Comparison of ENCODE assay signal across 8 cellular contexts in the genomic region with DNA sequence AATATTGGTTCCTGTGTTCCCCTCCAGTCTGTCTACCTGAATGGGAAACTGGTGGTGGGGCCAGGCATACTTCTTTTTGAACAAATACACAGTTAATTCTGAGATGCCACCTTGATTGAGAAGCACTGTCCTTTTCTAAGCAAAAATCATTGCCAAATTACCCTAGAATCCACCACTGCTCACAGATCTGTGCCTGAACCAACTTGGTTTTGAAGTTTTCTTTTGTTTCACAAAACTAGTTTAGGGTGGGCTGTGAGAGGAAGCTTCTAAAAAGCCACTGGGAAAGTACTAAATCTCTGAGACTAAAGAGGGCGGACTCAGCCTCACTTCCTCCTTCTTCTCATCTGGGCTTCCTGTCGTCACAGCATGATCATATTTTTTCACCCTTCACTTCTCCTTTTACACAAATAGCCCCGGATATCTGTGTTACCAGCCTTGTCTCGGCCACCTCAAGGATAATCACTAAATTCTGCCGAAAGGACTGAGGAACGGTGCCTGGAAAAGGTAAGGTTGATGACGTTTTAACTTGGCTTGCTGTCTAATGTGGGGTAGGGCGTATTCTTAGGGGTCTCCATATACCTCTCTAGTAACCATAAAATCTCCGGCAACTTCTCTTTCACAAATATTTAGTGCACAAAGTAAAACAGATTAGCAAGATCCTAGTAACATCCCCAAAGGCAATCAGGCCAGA. TPM values are rescaled to one million over a fixed set of nuclear protein-coding genes. Genes with fewer than 3 reads are reported as not detected.
A peak's percentile ranks its signal among the peaks of the same experiment; 100 is the strongest.
DNase-seq lines count a peak whose midpoint lies in the region; ATAC-seq and TF ChIP-seq lines count a peak whose summit lies in the region.

Gene CD53 (plus strand): TSS at position 404 of the 691 bp plus-strand sequence. CDS start 18,261 bp downstream, outside the sequence.

- H3K36me3 ChIP-seq in right atrium auricular region (no peaks in the 10 kb centered on the region), thoracic aorta (no peaks in the 10 kb centered on the region)

- DNase-seq in CD1c-positive myeloid dendritic cell (ENCODE audit: extremely low spot score) (peak; percentile 92), right atrium auricular region (ENCODE audit: low spot score) (no peak), thoracic aorta (ENCODE audit: low spot score) (no peak), NCI-H128 (lab: John Stamatoyannopoulos, UW; ENCODE audit: unreplicated experiment) (no peak), NCI-H2107 treated with DMSO at 0.1 percent for 48 hours (lab: John Stamatoyannopoulos, UW; ENCODE audit: unreplicated experiment) (no peak)
- DNase-seq in activated CD4-positive, alpha-beta T cell treated with anti-CD3 and anti-CD28 coated beads, Interleukin-2, amount 50 U/mL, for 48 hours, result peak; percentile 28 to 42

- H3K4me3 ChIP-seq in right atrium auricular region (peak within 1 kb of the TSS; percentile 23 to 25), thoracic aorta (peak within 1 kb of the TSS; percentile 65)

- H3K4me1 ChIP-seq in right atrium auricular region, result no peaks in the 10 kb centered on the region
- no peaks in the 10 kb centered on the region for H3K4me1 ChIP-seq in thoracic aorta (ENCODE audit: control insufficient read depth in 1 of 2, low read depth in 2 of 2)

- H3K9me3 ChIP-seq in right atrium auricular region (peaks cover 0 to 7% of the 10 kb centered on the region in 2 donors), thoracic aorta (no peaks in the 10 kb centered on the region)

- ATAC-seq in GM19397 (IDR thresholded peaks at IDR 0.05; ENCODE audit: unreplicated experiment), result peak; percentile 49
- ATAC-seq in HG03520 (IDR thresholded peaks at IDR 0.05; ENCODE audit: unreplicated experiment), result peak; percentile 47
- ATAC-seq in thoracic aorta (ENCODE audit: insufficient number of reproducible peaks, low FRiP score, low read depth), result no peak

- peak within 1 kb of the TSS in 1 of 2 donors; percentile 22 for H3K27ac ChIP-seq in right atrium auricular region
- peak within 1 kb of the TSS in 1 of 2 donors; percentile 54 for H3K27ac ChIP-seq in thoracic aorta

- no peak for TF ChIP-seq CTCF in right atrium auricular region (IDR thresholded peaks at IDR 0.05)
- no peak for TF ChIP-seq CTCF in thoracic aorta (IDR thresholded peaks at IDR 0.05)

- H3K27me3 ChIP-seq in right atrium auricular region (no peaks in the 10 kb centered on the region), thoracic aorta (replicated peaks; ENCODE audit: insufficient read depth) (no peaks in the 10 kb centered on the region)

RNA-seq across cellular contexts. Expression of gene CD53, which starts in this region (rescaled TPM):
- total RNA-seq in right atrium auricular region, result 10 to 100 TPM in 1 of 2 donors, 1 to 10 TPM in 1; 7.0 to 29.4 TPM
- 10 to 100 TPM; 55.6 to 60.9 TPM for total RNA-seq in thoracic aorta

Comparison
In these comparisons a context has a peak if more than half of its experiments do, and no peak if none do; other contexts are left out.
1. DNase-seq: peak in CD1c-positive myeloid dendritic cell (single experiment) and activated CD4-positive, alpha-beta T cell treated with anti-CD3 and anti-CD28 coated beads, Interleukin-2, amount 50 U/mL, for 48 hours (2 of 2); none in right atrium auricular region (single experiment), thoracic aorta (single experiment), NCI-H128 (single experiment) and NCI-H2107 treated with DMSO at 0.1 percent for 48 hours (single experiment).